ENCODE assay signal across 7 cellular contexts in the genomic region with DNA sequence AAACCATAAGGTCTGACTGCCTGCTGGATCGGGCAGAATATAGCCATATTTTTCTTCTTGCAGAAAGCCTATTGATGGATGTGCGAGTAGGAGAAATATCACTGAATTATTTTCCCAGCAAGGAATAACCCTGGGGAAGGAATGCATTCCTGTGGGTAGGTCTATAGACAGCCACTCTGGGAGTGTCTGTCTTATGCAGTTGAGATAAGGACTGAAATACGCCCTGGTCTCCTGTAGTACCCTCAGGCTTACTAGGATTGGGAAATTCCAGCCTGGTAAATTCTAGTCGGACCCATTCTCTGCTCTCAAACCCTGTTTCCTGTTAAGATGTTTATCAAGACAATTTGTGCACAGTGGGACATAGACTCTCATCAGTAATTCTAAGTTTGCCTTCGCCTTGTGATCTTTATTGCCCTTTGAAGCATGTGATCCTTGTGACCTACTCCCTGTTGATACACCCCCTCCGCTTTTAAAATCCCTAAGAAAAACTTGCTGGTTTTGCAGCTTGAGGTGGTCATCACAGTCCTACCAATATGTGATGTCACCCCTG.
DNase-seq lines count a peak whose midpoint lies in the region; TF ChIP-seq lines count a peak whose summit lies in the region.
"Not testable (repeated sequence)": the region's sequence is repeated elsewhere in the genome, so short reads cannot be mapped to it uniquely, and the experiment has no call there.

No MANE protein-coding gene starts in this region.

- H4K12ac ChIP-seq in trophoblast cell (ENCODE audit: low read depth, low read length) = not testable (repeated sequence)

- H3K9ac ChIP-seq in SK-N-MC (ENCODE audit: insufficient read length); trophoblast cell (ENCODE audit: low read length): not testable (repeated sequence)

- H3K14ac ChIP-seq in trophoblast cell (ENCODE audit: low read length) = not testable (repeated sequence)

- in situ Hi-C loops in brain microvascular endothelial cell (cut with HindIII; ENCODE audit: low pct_ligation_motif_present, low sequenced_read_pairs) = not testable (repeated sequence)

- H3K27ac ChIP-seq in HEK293 (ENCODE audit: extremely low read depth, low read depth, low read length); SK-N-MC; brain microvascular endothelial cell: not testable (repeated sequence)
- peak overlapping the region; percentile 89 for H3K27ac ChIP-seq in trophoblast cell (ENCODE audit: low read depth, low read length)

- H4K8ac ChIP-seq in trophoblast cell (ENCODE audit: low read depth, low read length) = not testable (repeated sequence)

- DNase-seq in A172 (ENCODE audit: low spot score) (peak; percentile 49), RPMI7951 (ENCODE audit: low read depth) (peak; percentile 59), SK-N-MC (ENCODE audit: low read depth, low spot score) (peak; percentile 61), brain microvascular endothelial cell (peak; percentile 20), islet precursor cell (peak; percentile 66), trophoblast cell (peak; percentile 21 to 57)

- peaks cover 38% of the 10 kb centered on the region for H3K79me1 ChIP-seq in trophoblast cell (ENCODE audit: low read length)

- not testable (repeated sequence) for H3K4me2 ChIP-seq in trophoblast cell (ENCODE audit: low read length)

- H3K23ac ChIP-seq in trophoblast cell (ENCODE audit: low read length) = not testable (repeated sequence)

- not testable (repeated sequence) for H3K36me3 ChIP-seq in HEK293 (ENCODE audit: control insufficient read depth in 2 of 2, insufficient read depth in 1 of 2, low read length in 2 of 2); SK-N-MC (ENCODE audit: insufficient read depth, low read length); brain microvascular endothelial cell (replicated peaks); trophoblast cell (ENCODE audit: control insufficient read depth in 1 of 2, insufficient read depth in 2 of 2, low read length in 2 of 2)

- H3K4ac ChIP-seq in trophoblast cell (ENCODE audit: low read depth, low read length) = not testable (repeated sequence)

- not testable (repeated sequence) for H3K18ac ChIP-seq in trophoblast cell (ENCODE audit: low read length)

- not testable (repeated sequence) for TF ChIP-seq CTCF in HEK293 (tag by site-specific recombination; IDR thresholded peaks at IDR 0.05); brain microvascular endothelial cell (IDR thresholded peaks at IDR 0.05; ENCODE audit: low read depth, low read length, missing control alignments)

- not testable (repeated sequence) for H3K4me1 ChIP-seq in HEK293 (ENCODE audit: control insufficient read depth, insufficient read depth, low read length)
- H3K4me1 ChIP-seq in trophoblast cell (ENCODE audit: control insufficient read depth in 1 of 2, insufficient read depth in 2 of 2, low read length in 2 of 2) = peaks cover 12 to 23% of the 10 kb centered on the region in 2 experiments

- H2BK12ac ChIP-seq in trophoblast cell (ENCODE audit: low read length) = not testable (repeated sequence)

- not testable (repeated sequence) for H3K27me3 ChIP-seq in brain microvascular endothelial cell (replicated peaks); trophoblast cell (ENCODE audit: insufficient read depth, low read length)

- not testable (repeated sequence) for H2AK5ac ChIP-seq in trophoblast cell (ENCODE audit: low read length)

- not testable (repeated sequence) for H2AFZ ChIP-seq in trophoblast cell (ENCODE audit: insufficient read depth, low read length, poor library complexity)

- peak overlapping the region; percentile 99 for H2BK120ac ChIP-seq in trophoblast cell (ENCODE audit: insufficient read depth, low read length, poor library complexity)

- not testable (repeated sequence) for H4K91ac ChIP-seq in trophoblast cell (ENCODE audit: low read depth, low read length)

- H3K4me3 ChIP-seq in HEK293 (ENCODE audit: low read depth, low read length); SK-N-MC; brain microvascular endothelial cell (ENCODE audit: low read depth, low read length); trophoblast cell (ENCODE audit: low read depth, low read length): not testable (repeated sequence)

- H3K9me3 ChIP-seq in HEK293 (ENCODE audit: control insufficient read depth, insufficient read depth, low read depth, low read length); SK-N-MC (ENCODE audit: low read depth, low read length); trophoblast cell (ENCODE audit: insufficient read depth, low read depth, low read length): not testable (repeated sequence)

- WGBS in trophoblast cell (ENCODE audit: extremely low coverage, insufficient coverage, insufficient read length) = no CpG with 5 or more reads among the region's 6 CpGs

- CTCF ChIA-PET in HEK293 (lab: Yijun Ruan, JAX) = not testable (repeated sequence)

- H2BK5ac ChIP-seq in trophoblast cell (ENCODE audit: low read depth, low read length, poor library complexity) = peak overlapping the region; percentile 100

- POLR2A ChIA-PET in HEK293 (lab: Yijun Ruan, JAX) = not testable (repeated sequence)

- not testable (repeated sequence) for H3K79me2 ChIP-seq in trophoblast cell (ENCODE audit: control insufficient read depth, insufficient read depth, low read length, poor library complexity)

TF ChIP-seq in HEK293, 187 proteins besides CTCF, POLR2A, EP300 and RAD21:
- TF ChIP-seq TCF7L2 (IDR thresholded peaks at IDR 0.05; ENCODE audit: borderline replicate concordance, low read depth, low read length) (0 out of 2 replicates have a peak, but pooled peaks have one; percentile 15), SETDB1 (IDR thresholded peaks at IDR 0.05; ENCODE audit: insufficient read length, low read length) (peak; percentile 75)
